Comparison of ENCODE assay signal across 9 cellular contexts in genomic region chr7:139648941-139649425, GRCh38.
DNase-seq lines count a peak whose midpoint lies in the region; ATAC-seq, FAIRE-seq and TF ChIP-seq lines count a peak whose summit lies in the region.
"Had no signal": no experiment of that assay in that cellular context is flagged by ENCODE, and none has a peak within 500 bp of the region (broad histone marks: within the 10 kb centered on the region; RNA-seq: fewer than 3 reads in every experiment).

No MANE protein-coding gene starts in this region.

- no peak overlapping the region for H3K27ac ChIP-seq in vagina
- H3K27ac ChIP-seq: C4-2B had no signal

- H3K4me3 ChIP-seq in vagina: no peak overlapping the region

- H3K36me3 Mint-ChIP-seq in activated CD4-positive, alpha-beta T cell treated with anti-CD3 and anti-CD28 coated beads, Interleukin-2, amount 10 ng/mL, durations not matched to agents 24 days and 14 days (ENCODE audit: low read depth): no peaks in the 10 kb centered on the region
- H3K36me3 Mint-ChIP-seq in T-cell: peaks cover 8% of the 10 kb centered on the region

- H3K4me3 Mint-ChIP-seq in activated CD4-positive, alpha-beta T cell treated with anti-CD3 and anti-CD28 coated beads, Interleukin-2, amount 10 ng/mL, durations not matched to agents 24 days and 14 days: peak overlapping the region; percentile 58
- peak overlapping the region; percentile 53 to 66 (median 59) for H3K4me3 Mint-ChIP-seq in T-cell

- DNase-seq in activated CD4-positive, alpha-beta T cell treated with anti-CD3 and anti-CD28 coated beads, Interleukin-2, amount 10 ng/mL, durations not matched to agents 24 days and 14 days: no peak
- no peak for DNase-seq in activated CD4-positive, alpha-beta T cell treated with anti-CD3 and anti-CD28 coated beads, Interleukin-2, amount 50 U/mL, for 4 hours
- DNase-seq in T-cell (peak in 1 of 34 experiments; percentile 34), left lobe of liver (ENCODE audit: low spot score) (no peak), iPS-NIHi7 (ENCODE audit: extremely low spot score) (no peak), D721Med (ENCODE audit: insufficient read length, low spot score) (no peak), vagina (ENCODE audit: extremely low spot score in 2 of 2) (no peak)

- intact Hi-C loops in activated CD4-positive, alpha-beta T cell treated with anti-CD3 and anti-CD28 coated beads, Interleukin-2, amount 10 ng/mL, durations not matched to agents 24 days and 14 days (cut with micrococcal nuclease): loop anchor here (2.0 to 10.0 kb wide), 3 partner anchors 74 to 333 kb away; no protein-coding TSS in a partner anchor
- intact Hi-C loops in vagina (cut with DNase I): loop anchor here (5.0 kb wide), 1 partner anchor 128 kb away; the partner anchor contains the start of gene HIPK2

- no peaks in the 10 kb centered on the region for H3K9me3 Mint-ChIP-seq in activated CD4-positive, alpha-beta T cell treated with anti-CD3 and anti-CD28 coated beads, Interleukin-2, amount 10 ng/mL, durations not matched to agents 24 days and 14 days
- no peaks in the 10 kb centered on the region for H3K9me3 Mint-ChIP-seq in T-cell

- no peak for TF ChIP-seq CTCF in D721Med (IDR thresholded peaks at IDR 0.05; ENCODE audit: insufficient read depth, missing control alignments)
- TF ChIP-seq CTCF in vagina (IDR thresholded peaks at IDR 0.05): no peak

- ATAC-seq in HG02938 (IDR thresholded peaks at IDR 0.05; ENCODE audit: unreplicated experiment) (peak; percentile 89), T-cell (replicated peaks in 1 of 4) (peak; percentile 26 to 64 (median 50)), left lobe of liver (peak; percentile 45)

- H3K36me3 ChIP-seq in vagina: peaks cover 0 to 4% of the 10 kb centered on the region in 2 donors

- no peak for FAIRE-seq in D721Med (lab: Jason Lieb, UNC)

- POLR2A ChIA-PET in T-cell (lab: Charles Lee): no interaction called here

- H3K27me3 ChIP-seq in vagina: no peaks in the 10 kb centered on the region

- no peaks in the 10 kb centered on the region for H3K9me3 ChIP-seq in vagina

- H3K27ac Mint-ChIP-seq in activated CD4-positive, alpha-beta T cell treated with anti-CD3 and anti-CD28 coated beads, Interleukin-2, amount 10 ng/mL, durations not matched to agents 24 days and 14 days: peak overlapping the region; percentile 67
- peak overlapping the region; percentile 77 to 83 for H3K27ac Mint-ChIP-seq in T-cell

- no peaks in the 10 kb centered on the region for H3K27me3 Mint-ChIP-seq in activated CD4-positive, alpha-beta T cell treated with anti-CD3 and anti-CD28 coated beads, Interleukin-2, amount 10 ng/mL, durations not matched to agents 24 days and 14 days
- H3K27me3 Mint-ChIP-seq in T-cell: no peaks in the 10 kb centered on the region

- CTCF ChIA-PET in T-cell (lab: Charles Lee): interaction anchor here in 1 of 2 donors (3.5 kb wide), 1 partner anchor 353 kb away, joined by 18 read pairs; no protein-coding TSS in a partner anchor

- H3K4me1 ChIP-seq in vagina: peaks cover 5% of the 10 kb centered on the region

- no peak for TF ChIP-seq POLR2A in vagina (IDR thresholded peaks at IDR 0.05)

- H3K4me1 Mint-ChIP-seq in activated CD4-positive, alpha-beta T cell treated with anti-CD3 and anti-CD28 coated beads, Interleukin-2, amount 10 ng/mL, durations not matched to agents 24 days and 14 days: peaks cover 41% of the 10 kb centered on the region
- peaks cover 62 to 66% (median 65%) of the 10 kb centered on the region in 3 donors for H3K4me1 Mint-ChIP-seq in T-cell
